11 cellular contexts compared by ENCODE assay signal in the genomic region with DNA sequence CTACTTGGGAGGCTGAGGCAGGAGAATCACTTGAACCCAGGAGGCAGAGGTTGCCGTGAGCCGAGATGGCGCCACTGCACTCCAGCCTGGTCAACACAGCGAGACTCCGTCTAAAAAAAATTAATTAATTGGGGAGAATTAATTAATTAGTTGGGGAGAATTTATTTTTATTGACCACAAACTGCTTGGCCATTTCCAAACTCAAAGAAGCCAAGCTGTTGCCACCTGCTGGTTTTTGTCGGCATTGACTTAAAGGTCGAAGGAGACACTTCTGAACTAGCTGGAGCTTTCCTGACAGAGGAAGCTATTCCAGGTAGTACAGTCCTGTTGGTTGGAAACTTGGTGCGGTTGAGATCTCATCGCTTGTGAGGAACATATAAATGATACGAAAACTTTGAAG. TPM values are rescaled to one million over a fixed set of nuclear protein-coding genes. Genes with fewer than 3 reads are reported as not detected.
DNase-seq lines count a peak whose midpoint lies in the region; ATAC-seq, FAIRE-seq and TF ChIP-seq lines count a peak whose summit lies in the region.
"Had no signal": no experiment of that assay in that cellular context is flagged by ENCODE, and none has a peak within 500 bp of the region (broad histone marks: within the 10 kb centered on the region; RNA-seq: fewer than 3 reads in every experiment).

No MANE protein-coding gene starts in this region.

- no peak overlapping the region for H3K4me3 Mint-ChIP-seq in activated T-cell treated with anti-CD3 and anti-CD28 coated beads, Interleukin-2, amount 50 U/mL, for 24 hours

- no peaks in the 10 kb centered on the region for H3K4me1 Mint-ChIP-seq in activated T-cell treated with anti-CD3 and anti-CD28 coated beads, Interleukin-2, amount 50 U/mL, for 24 hours (ENCODE audit: low read depth)

- H3K4me3 ChIP-seq in BJ (ENCODE audit: low read depth, low read length), result no peak overlapping the region
- H3K4me3 ChIP-seq in keratinocyte (ENCODE audit: control insufficient read depth in 2 of 3, extremely low read depth in 1 of 3, insufficient read depth in 2 of 3, low read depth in 1 of 3, low read length in 3 of 3), result no peak overlapping the region
- no peak overlapping the region for H3K4me3 ChIP-seq in vagina
- H3K4me3 ChIP-seq: SK-N-MC had no signal

- H3K79me2 ChIP-seq in keratinocyte (ENCODE audit: control insufficient read depth, insufficient read depth, low read length), result no peaks in the 10 kb centered on the region

- no peak for FAIRE-seq in keratinocyte (lab: Jason Lieb, UNC)

- no peaks in the 10 kb centered on the region for H3K9me3 ChIP-seq in keratinocyte (ENCODE audit: control insufficient read depth, low read depth, low read length)
- H3K9me3 ChIP-seq in vagina, result no peaks in the 10 kb centered on the region

- no peak for DNase-seq in BJ (ENCODE audit: low read depth)
- peak; percentile 65 for DNase-seq in HuH-7.5 (ENCODE audit: low spot score)
- peak; percentile 13 for DNase-seq in UCSD-AML1 (lab: John Stamatoyannopoulos, UW; ENCODE audit: unreplicated experiment)
- DNase-seq in keratinocyte (ENCODE audit: low read depth, low spot score), result no peak
- DNase-seq in vagina (ENCODE audit: extremely low spot score in 2 of 2), result no peak
- DNase-seq in activated T-cell treated with anti-CD3 and anti-CD28 coated beads, Interleukin-2, amount 50 U/mL, for 24 hours, result no peak

- POLR2A ChIA-PET in BJ (lab: Charles Lee), result interaction anchor here (0.7 kb wide), 1 partner anchor 67 kb away, joined by 3 read pairs; no protein-coding TSS in a partner anchor

- H3K27ac Mint-ChIP-seq in activated T-cell treated with anti-CD3 and anti-CD28 coated beads, Interleukin-2, amount 50 U/mL, for 24 hours, result no peak overlapping the region

- TF ChIP-seq CTCF in BJ (IDR thresholded peaks at IDR 0.05; ENCODE audit: insufficient read depth, low read depth, low read length), result peak; percentile 68
- TF ChIP-seq CTCF in GM12872 (IDR thresholded peaks at IDR 0.05; ENCODE audit: insufficient read depth, low read depth, low read length), result peak; percentile 63
- TF ChIP-seq CTCF in keratinocyte (optimal IDR thresholded peaks at IDR 0.05 in 1 of 3, IDR thresholded peaks at IDR 0.05 in 1 of 3, conservative IDR thresholded peaks at IDR 0.05 in 1 of 3; ENCODE audit: extremely low read depth in 1 of 3, insufficient read depth in 2 of 3, low read length in 3 of 3), result peak; percentile 12 to 41 (median 32)
- no peak for TF ChIP-seq CTCF in vagina (IDR thresholded peaks at IDR 0.05)

- intact Hi-C loops in vagina (cut with DNase I), result no loop called here

- no peaks in the 10 kb centered on the region for H3K36me3 ChIP-seq in BJ (ENCODE audit: control insufficient read depth, insufficient read depth, low read length)
- H3K36me3 ChIP-seq in keratinocyte (ENCODE audit: control insufficient read depth in 2 of 2, extremely low read depth in 1 of 2, insufficient read depth in 2 of 2, low read length in 2 of 2), result no peaks in the 10 kb centered on the region
- H3K36me3 ChIP-seq in vagina, result no peaks in the 10 kb centered on the region

- H3K9ac ChIP-seq in keratinocyte (ENCODE audit: control insufficient read depth, extremely low read depth, insufficient read depth, low read length), result no peak overlapping the region

- H3K27me3 ChIP-seq in BJ (ENCODE audit: control insufficient read depth, insufficient read depth, low read length) (no peaks in the 10 kb centered on the region), keratinocyte (ENCODE audit: control insufficient read depth, extremely low read depth, insufficient read depth, low read length) (no peaks in the 10 kb centered on the region), vagina (no peaks in the 10 kb centered on the region)

- no peaks in the 10 kb centered on the region for H3K36me3 Mint-ChIP-seq in activated T-cell treated with anti-CD3 and anti-CD28 coated beads, Interleukin-2, amount 50 U/mL, for 24 hours (ENCODE audit: low read depth)

- peaks cover 2% of the 10 kb centered on the region for H3K27me3 Mint-ChIP-seq in activated T-cell treated with anti-CD3 and anti-CD28 coated beads, Interleukin-2, amount 50 U/mL, for 24 hours

- H3K27ac ChIP-seq in keratinocyte (ENCODE audit: control insufficient read depth, insufficient read depth, low read length) (no peak overlapping the region), vagina (no peak overlapping the region)
- H3K27ac ChIP-seq: SK-N-MC had no signal

- no peaks in the 10 kb centered on the region for H3K9me3 Mint-ChIP-seq in activated T-cell treated with anti-CD3 and anti-CD28 coated beads, Interleukin-2, amount 50 U/mL, for 24 hours

- H3K4me2 ChIP-seq in keratinocyte (ENCODE audit: control insufficient read depth, extremely low read depth, insufficient read depth, low read depth, low read length), result no peak overlapping the region

- CTCF ChIA-PET in BJ (lab: Yijun Ruan, JAX), result interaction anchor here (0.7 to 5.3 kb wide), 21 partner anchors 9 to 457 kb away, joined by 3 to 45 read pairs (median 5); a partner anchor contains a TSS

- ATAC-seq in HG03025 (IDR thresholded peaks at IDR 0.05; ENCODE audit: low FRiP score, unreplicated experiment), result no peak
- ATAC-seq: left colon had no signal

- H4K20me1 ChIP-seq in keratinocyte (ENCODE audit: control insufficient read depth, extremely low read depth, insufficient read depth, low read length), result no peaks in the 10 kb centered on the region

- H2AFZ ChIP-seq in keratinocyte (ENCODE audit: control insufficient read depth, low read length), result no peak overlapping the region

- dilution Hi-C loops in keratinocyte (cut with MboI; ENCODE audit: extremely low pct_ligation_motif_present, low sequenced_read_pairs), result no loop called here

- H3K9me1 ChIP-seq in keratinocyte (ENCODE audit: control insufficient read depth, extremely low read depth, insufficient read depth, low read length), result no peaks in the 10 kb centered on the region

- TF ChIP-seq POLR2A in vagina (IDR thresholded peaks at IDR 0.05), result no peak

- H3K4me1 ChIP-seq in keratinocyte (ENCODE audit: control insufficient read depth, extremely low read depth, insufficient read depth, low read length) (no peaks in the 10 kb centered on the region), vagina (peaks cover 12% of the 10 kb centered on the region)

RNA-seq across cellular contexts. Expression of a gene that starts 13.1 kb away (rescaled TPM):
- polyA plus RNA-seq in BJ (2011; rRNA removed) (0.10 and 0.23 TPM in 2 replicates), keratinocyte (not detected in 3 replicates)
- polyA minus RNA-seq in BJ (2011; rRNA and poly(A)+ RNA removed), result 0.14 TPM in 1 of 2 replicates, not detected in the other
- polyA plus RNA-seq in keratinocyte (2011; ENCODE audit: low read depth), result not detected
- polyA plus RNA-seq in keratinocyte (2011; cell fraction: cytosol; rRNA removed), result not detected in 2 replicates
- not detected in 2 replicates for polyA plus RNA-seq in keratinocyte (2011; cell fraction: nucleus; rRNA removed)
- not detected in 2 replicates for polyA plus RNA-seq in keratinocyte (2012; ENCODE audit: low replicate concordance)
- polyA minus RNA-seq in keratinocyte, result not detected in 3 replicates
- not detected for polyA minus RNA-seq in keratinocyte (2011; cell fraction: cytosol; rRNA and poly(A)+ RNA removed)
- not detected in 2 replicates for polyA minus RNA-seq in keratinocyte (2011; cell fraction: nucleus; rRNA and poly(A)+ RNA removed)
- 1.2 TPM for total RNA-seq in vagina

RNA-seq across cellular contexts. Expression of a gene that starts 28.2 kb away (rescaled TPM):
- not detected in 2 replicates for polyA plus RNA-seq in BJ (2011; rRNA removed)
- polyA minus RNA-seq in BJ (2011; rRNA and poly(A)+ RNA removed), result not detected in 2 replicates
- polyA plus RNA-seq in keratinocyte, result not detected in 3 replicates
- polyA plus RNA-seq in keratinocyte (2011; ENCODE audit: low read depth), result not detected
- polyA plus RNA-seq in keratinocyte (2011; cell fraction: cytosol; rRNA removed), result not detected in 2 replicates
- not detected in 2 replicates for polyA plus RNA-seq in keratinocyte (2011; cell fraction: nucleus; rRNA removed)
- polyA plus RNA-seq in keratinocyte (2012; ENCODE audit: low replicate concordance), result not detected in 2 replicates
- not detected in 3 replicates for polyA minus RNA-seq in keratinocyte
- not detected for polyA minus RNA-seq in keratinocyte (2011; cell fraction: cytosol; rRNA and poly(A)+ RNA removed)
- not detected in 2 replicates for polyA minus RNA-seq in keratinocyte (2011; cell fraction: nucleus; rRNA and poly(A)+ RNA removed)
- not detected for total RNA-seq in vagina
- total RNA-seq: left colon, urinary bladder had no signal
- polyA plus RNA-seq: urinary bladder had no signal

Comparison
In these comparisons a context has a peak if more than half of its experiments do, and no peak if none do; other contexts are left out.
1. DNase-seq: peak in HuH-7.5 (single experiment) and UCSD-AML1 (single experiment); none in BJ (single experiment), keratinocyte (single experiment), vagina (0 of 2) and activated T-cell treated with anti-CD3 and anti-CD28 coated beads, Interleukin-2, amount 50 U/mL, for 24 hours (single experiment).
2. CTCF ChIP-seq: peak in BJ (single experiment), GM12872 (single experiment) and keratinocyte (3 of 3); none in vagina (0 of 3).